ENCODE assay signal across 1 cellular context in genomic region chr1:32269744-32270143, GRCh38.
TF ChIP-seq lines count a peak whose summit lies in the region.

No MANE protein-coding gene starts in this region.

TF ChIP-seq in WTC11, 78 proteins besides CTCF, POLR2A, EP300 and RAD21 (continued from another document):
- TF ChIP-seq PRDM15 (CRISPR knock-in tag; IDR thresholded peaks at IDR 0.05) (no peak), ZSCAN18 (CRISPR knock-in tag; IDR thresholded peaks at IDR 0.05) (no peak), E2F1 (CRISPR knock-in tag; IDR thresholded peaks at IDR 0.05) (no peak)
TF ChIP-seq in WTC11: peak in this region for 0.
